Comparison of ENCODE assay signal across 1 cellular context in genomic region chr4:3229328-3229727, GRCh38.
A peak's percentile ranks its signal among the peaks of the same experiment; 100 is the strongest.
TF ChIP-seq lines count a peak whose summit lies in the region.

No MANE protein-coding gene starts in this region.

TF ChIP-seq in HepG2, 621 proteins besides CTCF, POLR2A, EP300 and RAD21 (continued from another document):
- TF ChIP-seq MNT (IDR thresholded peaks at IDR 0.05) (peak; percentile 99), SMC3 (IDR thresholded peaks at IDR 0.05; ENCODE audit: low read length) (no peak), TBX3 (IDR thresholded peaks at IDR 0.05; ENCODE audit: borderline replicate concordance) (no peak), ELF1 (CRISPR knock-in tag; IDR thresholded peaks at IDR 0.05) (no peak), HBP1 (CRISPR knock-in tag; IDR thresholded peaks at IDR 0.05; ENCODE audit: low read depth) (no peak), HOXA7 (CRISPR knock-in tag; IDR thresholded peaks at IDR 0.05) (peak; percentile 26; the same call in 1 of the 2 replicates), ZNF550 (CRISPR knock-in tag; IDR thresholded peaks at IDR 0.05; ENCODE audit: borderline replicate concordance) (no peak), HOXA3 (CRISPR knock-in tag; IDR thresholded peaks at IDR 0.05) (no peak), ZNF260 (CRISPR knock-in tag; IDR thresholded peaks at IDR 0.05; ENCODE audit: borderline replicate concordance, low read depth) (no peak), POLR2AphosphoS2 (IDR thresholded peaks at IDR 0.05; ENCODE audit: low read depth, low read length) (no peak)
